8 cellular contexts compared by ENCODE assay signal in the genomic region with DNA sequence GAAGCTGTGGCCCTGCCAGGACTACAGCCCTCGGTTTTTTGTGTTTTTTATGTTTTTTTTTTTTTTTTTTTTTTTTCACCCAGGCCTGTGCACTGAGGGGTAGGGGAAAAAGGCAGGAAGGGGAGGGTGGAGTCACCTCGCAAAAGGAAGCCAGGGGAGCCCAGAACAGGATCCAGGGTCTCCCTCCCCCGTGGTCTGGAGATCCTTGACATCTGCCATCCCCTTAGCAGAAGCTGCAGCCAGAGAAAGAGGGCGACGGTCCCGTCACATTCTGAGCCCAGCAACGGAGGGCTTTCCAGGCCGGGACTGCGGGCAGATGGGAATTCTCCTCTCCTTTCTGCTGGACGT. TPM values are rescaled to one million over a fixed set of nuclear protein-coding genes. Genes with fewer than 3 reads are reported as not detected.
A peak's percentile ranks its signal among the peaks of the same experiment; 100 is the strongest.
DNase-seq lines count a peak whose midpoint lies in the region; ATAC-seq and TF ChIP-seq lines count a peak whose summit lies in the region.

No MANE protein-coding gene starts in this region.

- H4K20me1 ChIP-seq in BLaER1: no peaks in the 10 kb centered on the region

- H3K36me3 Mint-ChIP-seq in endodermal cell (ENCODE audit: low read depth): no peaks in the 10 kb centered on the region
- H3K36me3 Mint-ChIP-seq in natural killer cell treated with Interleukin-12 subunit alpha and Interleukin-12 subunit beta and Interleukin-15 and Interleukin-18, amount 100 ng/mL, for 72 hours: no peaks in the 10 kb centered on the region

- no peaks in the 10 kb centered on the region for H3K9me3 Mint-ChIP-seq in endodermal cell
- no peaks in the 10 kb centered on the region for H3K9me3 Mint-ChIP-seq in natural killer cell treated with Interleukin-12 subunit alpha and Interleukin-12 subunit beta and Interleukin-15 and Interleukin-18, amount 100 ng/mL, for 72 hours

- H3K27me3 ChIP-seq in BLaER1: peaks cover 10% of the 10 kb centered on the region
- H3K27me3 ChIP-seq in endodermal cell (ENCODE audit: control insufficient read depth, insufficient read depth, low read length, poor library complexity, severe bottlenecking): peaks cover 18% of the 10 kb centered on the region

- H3K9me3 ChIP-seq in BLaER1: no peaks in the 10 kb centered on the region
- H3K9me3 ChIP-seq in endodermal cell (ENCODE audit: control insufficient read depth, low read length): no peaks in the 10 kb centered on the region

- DNase-seq in NB4 (ENCODE audit: low read depth) (peak; percentile 43), endodermal cell (no peak), NCI-H2081 treated with DMSO at 0.1 percent for 48 hours (lab: John Stamatoyannopoulos, UW) (no peak), dermis blood vessel endothelial cell (no peak)
- no peak for DNase-seq in natural killer cell treated with Interleukin-12 subunit alpha and Interleukin-12 subunit beta and Interleukin-15 and Interleukin-18, amount 100 ng/mL, for 72 hours (ENCODE audit: low spot score)

- TF ChIP-seq POLR2A in NB4 (IDR thresholded peaks at IDR 0.05; ENCODE audit: extremely low read depth, insufficient read length): no peak

- peak overlapping the region; percentile 83 for H3K4me2 ChIP-seq in BLaER1

- no peaks in the 10 kb centered on the region for H3K4me1 Mint-ChIP-seq in endodermal cell
- H3K4me1 Mint-ChIP-seq in natural killer cell treated with Interleukin-12 subunit alpha and Interleukin-12 subunit beta and Interleukin-15 and Interleukin-18, amount 100 ng/mL, for 72 hours (ENCODE audit: low read depth in 2 of 2): peaks cover 7 to 9% of the 10 kb centered on the region in 2 donors

- H3K9ac ChIP-seq in BLaER1 (peak overlapping the region; percentile 74), endodermal cell (ENCODE audit: extremely low read depth, low read length, poor library complexity, severe bottlenecking) (no peak overlapping the region)

- H3K4me3 Mint-ChIP-seq in endodermal cell: peak overlapping the region; percentile 61
- peak overlapping the region; percentile 73 for H3K4me3 Mint-ChIP-seq in natural killer cell treated with Interleukin-12 subunit alpha and Interleukin-12 subunit beta and Interleukin-15 and Interleukin-18, amount 100 ng/mL, for 72 hours

- peaks cover 26% of the 10 kb centered on the region for H3K27me3 Mint-ChIP-seq in endodermal cell (ENCODE audit: insufficient read depth)
- H3K27me3 Mint-ChIP-seq in natural killer cell treated with Interleukin-12 subunit alpha and Interleukin-12 subunit beta and Interleukin-15 and Interleukin-18, amount 100 ng/mL, for 72 hours: peaks cover 0 to 6% of the 10 kb centered on the region in 2 donors

- H3K27ac ChIP-seq in BLaER1 (peak overlapping the region; percentile 36; the same call in 1 of the 2 replicates), endodermal cell (ENCODE audit: low read depth, low read length) (peak overlapping the region; percentile 64)

- H3K36me3 ChIP-seq in BLaER1 (no peaks in the 10 kb centered on the region), endodermal cell (ENCODE audit: control insufficient read depth, insufficient read depth, low read length) (no peaks in the 10 kb centered on the region)

- no peak overlapping the region for H3K27ac Mint-ChIP-seq in endodermal cell
- peak overlapping the region; percentile 49 to 83 for H3K27ac Mint-ChIP-seq in natural killer cell treated with Interleukin-12 subunit alpha and Interleukin-12 subunit beta and Interleukin-15 and Interleukin-18, amount 100 ng/mL, for 72 hours

- no peak for ATAC-seq in natural killer cell treated with Interleukin-12 subunit alpha and Interleukin-12 subunit beta and Interleukin-15 and Interleukin-18, amount 100 ng/mL, for 72 hours
- no peak for ATAC-seq in HG03439 (IDR thresholded peaks at IDR 0.05; ENCODE audit: unreplicated experiment)
- ATAC-seq in GM19324 (IDR thresholded peaks at IDR 0.05; ENCODE audit: low FRiP score, unreplicated experiment): no peak

- no peak for TF ChIP-seq CTCF in NB4 (IDR thresholded peaks at IDR 0.05; ENCODE audit: low read depth, low read length)
- TF ChIP-seq CTCF in endodermal cell (conservative IDR thresholded peaks at IDR 0.05): no peak

- H3K4me3 ChIP-seq in BLaER1 (peak overlapping the region; percentile 70), NB4 (ENCODE audit: low read depth, low read length) (peak overlapping the region; percentile 59), endodermal cell (ENCODE audit: low read length) (peak overlapping the region; percentile 69)

- H3K4me1 ChIP-seq in BLaER1 (peaks cover 42% of the 10 kb centered on the region), endodermal cell (ENCODE audit: control insufficient read depth, insufficient read depth, low read length) (no peaks in the 10 kb centered on the region)

- WGBS in endodermal cell (ENCODE audit: insufficient coverage in 1 of 2, insufficient read length in 1 of 2), 2 experiments: 38 to 46% methylated on average over 8 to 9 of the region's 10 CpGs

RNA-seq across cellular contexts. Expression of gene PHOSPHO1, which starts 29.1 kb away (rescaled TPM):
- 1 to 10 TPM in 1 of 2 donors, under 1 TPM in 1; 0.82 to 1.3 TPM for total RNA-seq in endodermal cell
- 0.43 TPM for polyA plus RNA-seq in endodermal cell (2013, experiment 1 of 2)
- 0.87 TPM for polyA plus RNA-seq in endodermal cell (2013, experiment 2 of 2)
- not detected for total RNA-seq in natural killer cell treated with Interleukin-12 subunit alpha and Interleukin-12 subunit beta and Interleukin-15 and Interleukin-18, amount 100 ng/mL, for 72 hours
- total RNA-seq in dermis blood vessel endothelial cell: 0.14 TPM in 1 of 2 replicates, not detected in the other

RNA-seq across cellular contexts. Expression of gene ABI3, which starts 49.1 kb away (rescaled TPM):
- total RNA-seq in endodermal cell (1 to 10 TPM in 1 of 2 donors, under 1 TPM in 1; 0.58 to 1.7 TPM), dermis blood vessel endothelial cell (12.9 and 21.7 TPM in 2 replicates)
- 0.64 TPM for polyA plus RNA-seq in endodermal cell (2013, experiment 1 of 2)
- polyA plus RNA-seq in endodermal cell (2013, experiment 2 of 2): 0.83 TPM
- total RNA-seq in natural killer cell treated with Interleukin-12 subunit alpha and Interleukin-12 subunit beta and Interleukin-15 and Interleukin-18, amount 100 ng/mL, for 72 hours: 10 to 100 TPM; 26.9 to 54.1 TPM

RNA-seq across cellular contexts. Expression of gene GNGT2, which starts 49.3 kb away (rescaled TPM):
- 1 to 10 TPM in 1 of 2 donors, not detected in 1; 1.1 TPM for total RNA-seq in endodermal cell
- polyA plus RNA-seq in endodermal cell (2013, experiment 1 of 2): not detected
- 1.1 TPM for polyA plus RNA-seq in endodermal cell (2013, experiment 2 of 2)
- 10 to 100 TPM; 15.3 to 19.6 TPM for total RNA-seq in natural killer cell treated with Interleukin-12 subunit alpha and Interleukin-12 subunit beta and Interleukin-15 and Interleukin-18, amount 100 ng/mL, for 72 hours
- 1.4 and 2.9 TPM in 2 replicates for total RNA-seq in dermis blood vessel endothelial cell
